ENCODE assay signal across 8 cellular contexts in genomic region chr6:29964904-29965872, GRCh38. TPM values are rescaled to one million over a fixed set of nuclear protein-coding genes. Genes with fewer than 3 reads are reported as not detected.
DNase-seq lines count a peak whose midpoint lies in the region; ATAC-seq, FAIRE-seq and TF ChIP-seq lines count a peak whose summit lies in the region.

No MANE protein-coding gene starts in this region.

- H3K27ac Mint-ChIP-seq in activated CD4-positive, alpha-beta T cell treated with anti-CD3 and anti-CD28 coated beads, Interleukin-2, amount 10 ng/mL, durations not matched to agents 24 days and 14 days: peak overlapping the region; percentile 97

- H3K4me3 ChIP-seq in HepG2 (replicated peaks in 1 of 3; ENCODE audit: insufficient read depth in 1 of 3, low read depth in 2 of 3, low read length in 3 of 3): peak overlapping the region; percentile 75 to 84 (median 77)

- TSS peak; percentile 94 for BruUV-seq in HepG2 (replicated peaks; lab: Mats Ljungman, UMichigan)

- peak overlapping the region; percentile 91 for H3K9ac ChIP-seq in HepG2 (ENCODE audit: insufficient read depth, low read depth, low read length)

- no peaks in the 10 kb centered on the region for H3K9me3 ChIP-seq in HepG2 (ENCODE audit: low read length)

- H2AFZ ChIP-seq in HepG2 (ENCODE audit: low read length): no peak overlapping the region

- peak overlapping the region; percentile 84 for H3K27ac ChIP-seq in HepG2 (ENCODE audit: extremely low read length, insufficient read depth, low read length)

- H3K4me1 ChIP-seq in HepG2 (ENCODE audit: insufficient read depth, low read length): peaks cover 38% of the 10 kb centered on the region

- peaks cover 42% of the 10 kb centered on the region for H3K4me1 Mint-ChIP-seq in activated CD4-positive, alpha-beta T cell treated with anti-CD3 and anti-CD28 coated beads, Interleukin-2, amount 10 ng/mL, durations not matched to agents 24 days and 14 days

- no peaks in the 10 kb centered on the region for H3K9me3 Mint-ChIP-seq in activated CD4-positive, alpha-beta T cell treated with anti-CD3 and anti-CD28 coated beads, Interleukin-2, amount 10 ng/mL, durations not matched to agents 24 days and 14 days

- DNase-seq in AML-193 (lab: John Stamatoyannopoulos, UW): peak; percentile 99 to 100
- peak; percentile 70 for DNase-seq in NCI-H524 treated with DMSO at 0.1 percent for 48 hours (lab: John Stamatoyannopoulos, UW)
- peak; percentile 93 for DNase-seq in activated CD4-positive, alpha-beta T cell treated with anti-CD3 and anti-CD28 coated beads, Interleukin-2, amount 10 ng/mL, durations not matched to agents 24 days and 14 days
- peak; percentile 72 for DNase-seq in dedifferentiated amniotic fluid mesenchymal stem cell (ENCODE audit: extremely low spot score)
- peak; percentile 94 for DNase-seq in HepG2 (ENCODE audit: low spot score)
- DNase-seq in stimulated activated CD4-positive, alpha-beta T cell treated with anti-CD3 and anti-CD28 coated beads, Interleukin-2, amount 100 ng/mL, for 48 hours: peak; percentile 56 to 58

- peak; percentile 95 for FAIRE-seq in HepG2 (lab: Jason Lieb, UNC)

- H3K79me2 ChIP-seq in HepG2 (ENCODE audit: insufficient read depth, low read length): peaks cover 14% of the 10 kb centered on the region

- H3K4me3 Mint-ChIP-seq in activated CD4-positive, alpha-beta T cell treated with anti-CD3 and anti-CD28 coated beads, Interleukin-2, amount 10 ng/mL, durations not matched to agents 24 days and 14 days: peak overlapping the region; percentile 94

- no peaks in the 10 kb centered on the region; a peak in 1 of 5 replicates for H3K27me3 ChIP-seq in HepG2 (ENCODE audit: control insufficient read depth in 1 of 2, insufficient read depth in 2 of 2, low read length in 2 of 2)

- H4K20me1 ChIP-seq in HepG2 (ENCODE audit: insufficient read depth, low read length): no peaks in the 10 kb centered on the region

- peak; percentile 7; the same call in 1 of the 2 replicates for TF ChIP-seq CTCF in HepG2 (CRISPR knock-in tag; IDR thresholded peaks at IDR 0.05)

- intact Hi-C loops in activated CD4-positive, alpha-beta T cell treated with anti-CD3 and anti-CD28 coated beads, Interleukin-2, amount 10 ng/mL, durations not matched to agents 24 days and 14 days (cut with micrococcal nuclease): loop anchor here (1.0 to 10.0 kb wide), 6 partner anchors 9 to 230 kb away; partner anchors contain the start of genes HLA-A and POLR1H
- intact Hi-C loops in HepG2 (cut with micrococcal nuclease; ENCODE audit: unreplicated experiment): loop anchor here (1.0 to 5.0 kb wide), 3 partner anchors 11 to 58 kb away; partner anchors contain the start of gene HLA-A

- no peak for TF ChIP-seq RAD21 in HepG2 (CRISPR knock-in tag; IDR thresholded peaks at IDR 0.05)

- TF ChIP-seq EP300 in HepG2 (IDR thresholded peaks at IDR 0.05; ENCODE audit: low read depth in 2 of 2, low read length in 2 of 2) (peak in 1 of 2 experiments; percentile 85; a peak in 2 of 4 replicates), HepG2 (CRISPR knock-in tag; IDR thresholded peaks at IDR 0.05; ENCODE audit: borderline replicate concordance) (peak; percentile 79)

- H3K4me2 ChIP-seq in HepG2 (ENCODE audit: low read depth, low read length): peak overlapping the region; percentile 98

- peaks cover 2% of the 10 kb centered on the region for H3K36me3 Mint-ChIP-seq in activated CD4-positive, alpha-beta T cell treated with anti-CD3 and anti-CD28 coated beads, Interleukin-2, amount 10 ng/mL, durations not matched to agents 24 days and 14 days (ENCODE audit: low read depth)

- CTCF ChIA-PET in HepG2 (lab: Yijun Ruan, JAX; ENCODE audit: low intra/inter-chr PET ratio, low total read pairs): no interaction called here

- H3K36me3 ChIP-seq in HepG2 (replicated peaks in 1 of 2; ENCODE audit: control insufficient read depth in 1 of 2, insufficient read depth in 2 of 2, low read length in 2 of 2): no peaks in the 10 kb centered on the region

- H3K27me3 Mint-ChIP-seq in activated CD4-positive, alpha-beta T cell treated with anti-CD3 and anti-CD28 coated beads, Interleukin-2, amount 10 ng/mL, durations not matched to agents 24 days and 14 days: peaks cover 3% of the 10 kb centered on the region

- POLR2A ChIA-PET in HepG2 (lab: Yijun Ruan, JAX): interaction anchor here (0.7 to 4.8 kb wide), 14 partner anchors 11 to 254 kb away, joined by 3 to 76 read pairs (median 4); partner anchors contain the start of genes HLA-A and POLR1H

- WGBS in HepG2 (ENCODE audit: low lambda C conversion rate): 1% methylated on average over 9 of the region's 9 CpGs

- TF ChIP-seq POLR2A in GM19193 (IDR thresholded peaks at IDR 0.05; ENCODE audit: extremely low read depth, insufficient read depth, insufficient read length): peak; percentile 70
- TF ChIP-seq POLR2A in HepG2 (IDR thresholded peaks at IDR 0.05; ENCODE audit: insufficient read depth in 1 of 2, low read depth in 2 of 2, low read length in 2 of 2): peak; percentile 73 to 74

- in situ Hi-C loops in HepG2 (cut with HindIII; ENCODE audit: extremely low pct_ligation_motif_present, low pct_unique_long_range_greater_than_20kb): no loop called here

- ATAC-seq in HG03439 (IDR thresholded peaks at IDR 0.05; ENCODE audit: unreplicated experiment) (peak; percentile 90), HepG2 (peak; percentile 92)

TF ChIP-seq in HepG2, 621 proteins besides CTCF, POLR2A, EP300 and RAD21 (continues in another document):
- TF ChIP-seq ZGPAT (CRISPR knock-in tag; IDR thresholded peaks at IDR 0.05) (peak; percentile 95), BCL6 (CRISPR knock-in tag; IDR thresholded peaks at IDR 0.05) (peak; percentile 64), ZNF605 (CRISPR knock-in tag; IDR thresholded peaks at IDR 0.05) (no peak)

RNA-seq across cellular contexts. Expression of gene HLA-A, which starts 22.9 kb away (rescaled TPM):
- 1,449 and 1,452 TPM in 2 replicates for total RNA-seq in activated CD4-positive, alpha-beta T cell treated with anti-CD3 and anti-CD28 coated beads, Interleukin-2, amount 10 ng/mL, durations not matched to agents 24 days and 14 days
- 131 and 345 TPM in 2 replicates for total RNA-seq in HepG2 (2016; rRNA removed; fragmentation: Illumina TruSeq; extraction: Trizol)
- total RNA-seq in HepG2 (2016; cell fraction: cytosol; rRNA removed; fragmentation: Illumina TruSeq; extraction: Trizol; ENCODE audit: low read depth): 40.4 and 40.8 TPM in 2 replicates
- 123 and 365 TPM in 2 replicates for total RNA-seq in HepG2 (2016; cell fraction: insoluble cytoplasmic fraction; rRNA removed; fragmentation: Illumina TruSeq; extraction: Trizol)
- 56.7 and 57.0 TPM in 2 replicates for total RNA-seq in HepG2 (2016; cell fraction: membrane; rRNA removed; fragmentation: Illumina TruSeq; extraction: Trizol)
- 268 and 300 TPM in 2 replicates for total RNA-seq in HepG2 (2016; cell fraction: nucleus; rRNA removed; fragmentation: Illumina TruSeq; extraction: Trizol)
- 527 and 598 TPM in 2 replicates for polyA plus RNA-seq in HepG2 (2011; rRNA removed)
- 540 and 603 TPM in 2 replicates for polyA plus RNA-seq in HepG2 (2011; cell fraction: cytosol; rRNA removed)
- 321 and 388 TPM in 2 replicates for polyA plus RNA-seq in HepG2 (2011; cell fraction: nucleus; rRNA removed)
- 267 and 414 TPM in 2 replicates for polyA plus RNA-seq in HepG2 (2012)
- polyA plus RNA-seq in HepG2 (2016; cell fraction: cytosol; fragmentation: Illumina TruSeq; extraction: Trizol; ENCODE audit: low read depth): 46.2 and 49.2 TPM in 2 replicates
- 135 and 142 TPM in 2 replicates for polyA plus RNA-seq in HepG2 (2016; cell fraction: insoluble cytoplasmic fraction; fragmentation: Illumina TruSeq; extraction: Trizol; ENCODE audit: low read depth)
- 49.9 and 54.4 TPM in 2 replicates for polyA plus RNA-seq in HepG2 (2016; cell fraction: membrane; fragmentation: Illumina TruSeq; extraction: Trizol; ENCODE audit: low read depth)
- 529 and 565 TPM in 2 replicates for polyA plus RNA-seq in HepG2 (2016; cell fraction: nucleus; fragmentation: Illumina TruSeq; extraction: Trizol; ENCODE audit: insufficient read depth, low read depth)
- 311 and 488 TPM in 2 replicates for polyA minus RNA-seq in HepG2 (2011; rRNA and poly(A)+ RNA removed; ENCODE audit: low replicate concordance)
- 211 and 252 TPM in 2 replicates for polyA minus RNA-seq in HepG2 (2011; cell fraction: cytosol; rRNA and poly(A)+ RNA removed)
- polyA minus RNA-seq in HepG2 (2011; cell fraction: nucleus; rRNA and poly(A)+ RNA removed): 56.9 and 83.0 TPM in 2 replicates

Comparison
In these comparisons a context has a peak if more than half of its experiments do, and no peak if none do; other contexts are left out.
1. Peak in every context shown above with its lines: DNase-seq, ATAC-seq, H3K4me3 ChIP-seq and H3K27ac ChIP-seq.